Comparison of ENCODE assay signal across 8 cellular contexts in the genomic region with DNA sequence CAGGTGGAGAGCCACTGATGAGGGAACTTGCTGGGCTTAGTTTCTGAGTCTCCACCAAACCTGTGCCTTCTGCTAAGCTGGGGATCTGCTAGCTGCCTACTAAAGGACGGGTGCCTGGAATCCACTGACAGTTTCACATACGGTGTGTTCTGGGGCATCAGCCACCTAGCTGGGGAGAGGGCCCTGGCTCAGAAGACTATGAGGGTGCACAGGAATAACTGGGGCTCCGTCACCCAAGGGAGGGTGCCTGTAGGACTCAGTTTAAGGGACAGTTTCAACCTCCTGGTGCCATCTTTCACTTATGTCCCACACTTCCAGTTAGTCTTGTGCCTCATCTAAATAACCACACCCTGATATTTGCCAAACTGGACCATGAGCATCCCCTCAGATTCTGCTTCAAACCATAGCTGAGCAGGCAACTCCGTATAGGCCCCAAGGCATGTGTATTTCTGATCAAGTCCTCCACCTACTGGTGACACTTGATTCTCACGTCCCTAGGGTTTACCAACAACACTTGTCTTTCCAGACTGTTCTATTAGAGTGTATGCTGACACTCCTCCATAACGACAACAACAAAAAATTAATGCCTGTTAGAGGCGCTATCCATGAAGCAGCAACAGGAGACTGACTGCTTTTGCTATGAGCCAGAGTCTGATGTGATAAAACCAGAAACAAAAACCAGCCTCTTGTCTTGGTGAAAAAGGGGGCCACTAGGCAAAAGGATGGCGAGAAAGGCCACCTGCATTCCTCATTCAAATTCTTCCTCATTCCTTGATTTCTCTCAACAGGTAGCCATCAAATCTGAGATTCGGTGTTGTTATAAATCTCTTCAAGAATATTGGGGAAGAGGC. TPM values are rescaled to one million over a fixed set of nuclear protein-coding genes. Genes with fewer than 3 reads are reported as not detected.
DNase-seq lines count a peak whose midpoint lies in the region; ATAC-seq and TF ChIP-seq lines count a peak whose summit lies in the region.

No MANE protein-coding gene starts in this region.

- H3K9me3 ChIP-seq in OCI-LY3 (ENCODE audit: insufficient read depth, low read length) (no peaks in the 10 kb centered on the region), spleen (peaks cover 0 to 8% (median 0%) of the 10 kb centered on the region in 8 donors)

- TF ChIP-seq CTCF in OCI-LY3 (IDR thresholded peaks at IDR 0.05; ENCODE audit: low read depth, low read length) (peak; percentile 65), spleen (IDR thresholded peaks at IDR 0.05 in 8 of 11, conservative IDR thresholded peaks at IDR 0.05 in 3 of 11) (peak; percentile 10 to 72 (median 44))

- DNase-seq in activated naive CD4-positive, alpha-beta T cell treated with Interleukin-2 at 50 U/mL for 16 hours: peak; percentile 24
- no peak for DNase-seq in activated naive CD4-positive, alpha-beta T cell (lab: John Stamatoyannopoulos, UW)
- peak; percentile 49 for DNase-seq in HT1080 (ENCODE audit: low read depth)
- peak; percentile 57 for DNase-seq in amniotic epithelial cell (ENCODE audit: low read depth)
- DNase-seq in hippocampal formation (lab: John Stamatoyannopoulos, UW): peak; percentile 24 to 69
- DNase-seq in spleen: no peak

- 53 to 64% (median 58%) methylated on average over 9 of the region's 9 CpGs for WGBS in spleen, 5 donors

- H3K27me3 ChIP-seq in OCI-LY3 (ENCODE audit: low read depth, low read length): no peaks in the 10 kb centered on the region
- peaks cover 0 to 9% (median 0%) of the 10 kb centered on the region in 7 donors for H3K27me3 ChIP-seq in spleen (replicated peaks in 1 of 7)

- H3K4me1 ChIP-seq in OCI-LY3 (ENCODE audit: low read length) (no peaks in the 10 kb centered on the region), spleen (no peaks in the 10 kb centered on the region)

- no peak for ATAC-seq in GM19397 (IDR thresholded peaks at IDR 0.05; ENCODE audit: unreplicated experiment)

- no peak overlapping the region for H3K4me2 ChIP-seq in OCI-LY3 (ENCODE audit: low read length)

- no peaks in the 10 kb centered on the region for H3K36me3 ChIP-seq in OCI-LY3 (replicated peaks; ENCODE audit: low read depth, low read length)
- no peaks in the 10 kb centered on the region for H3K36me3 ChIP-seq in spleen

- H3K9ac ChIP-seq in OCI-LY3 (ENCODE audit: low read length): no peak overlapping the region

- no peaks in the 10 kb centered on the region for H3K79me2 ChIP-seq in OCI-LY3 (ENCODE audit: low read length)

- TF ChIP-seq POLR2A in spleen (IDR thresholded peaks at IDR 0.05): no peak

- no peaks in the 10 kb centered on the region for H4K20me1 ChIP-seq in OCI-LY3 (ENCODE audit: insufficient read depth, low read length)

- intact Hi-C loops in spleen (cut with DNase I; ENCODE audit: low total_unique reads): loop anchor here (5.0 to 10.0 kb wide), 2 partner anchors 172 to 371 kb away; no protein-coding TSS in a partner anchor

- H3K4me3 ChIP-seq in OCI-LY3 (ENCODE audit: low read length) (no peak overlapping the region), spleen (no peak overlapping the region)

- no peak overlapping the region for H2AFZ ChIP-seq in OCI-LY3 (ENCODE audit: low read depth, low read length)

- no peak overlapping the region for H3K27ac ChIP-seq in OCI-LY3 (ENCODE audit: low read length)
- no peak overlapping the region for H3K27ac ChIP-seq in spleen

RNA-seq across cellular contexts. Expression of a gene that starts 55.0 kb away (rescaled TPM):
- 20.3 and 21.1 TPM in 2 replicates for total RNA-seq in HT1080 (2014; rRNA removed; shearing (Covaris generic))
- polyA plus RNA-seq in HT1080 (2015; cell fraction: cytosol; rRNA removed): 14.4 and 15.9 TPM in 2 replicates
- polyA plus RNA-seq in HT1080 (2015; cell fraction: nucleus; rRNA removed): 159 and 169 TPM in 2 replicates
- total RNA-seq in spleen: 10 to 100 TPM; 37.7 to 80.0 (median 43.5) TPM
- polyA plus RNA-seq in spleen: 10 to 100 TPM; 18.9 to 26.4 (median 20.6) TPM

Comparison
In these comparisons a context has a peak if more than half of its experiments do, and no peak if none do; other contexts are left out.
1. DNase-seq: peak in activated naive CD4-positive, alpha-beta T cell treated with Interleukin-2 at 50 U/mL for 16 hours (single experiment), HT1080 (single experiment), amniotic epithelial cell (single experiment) and hippocampal formation (2 of 2); none in activated naive CD4-positive, alpha-beta T cell (0 of 4) and spleen (single experiment).